In the genomic region with DNA sequence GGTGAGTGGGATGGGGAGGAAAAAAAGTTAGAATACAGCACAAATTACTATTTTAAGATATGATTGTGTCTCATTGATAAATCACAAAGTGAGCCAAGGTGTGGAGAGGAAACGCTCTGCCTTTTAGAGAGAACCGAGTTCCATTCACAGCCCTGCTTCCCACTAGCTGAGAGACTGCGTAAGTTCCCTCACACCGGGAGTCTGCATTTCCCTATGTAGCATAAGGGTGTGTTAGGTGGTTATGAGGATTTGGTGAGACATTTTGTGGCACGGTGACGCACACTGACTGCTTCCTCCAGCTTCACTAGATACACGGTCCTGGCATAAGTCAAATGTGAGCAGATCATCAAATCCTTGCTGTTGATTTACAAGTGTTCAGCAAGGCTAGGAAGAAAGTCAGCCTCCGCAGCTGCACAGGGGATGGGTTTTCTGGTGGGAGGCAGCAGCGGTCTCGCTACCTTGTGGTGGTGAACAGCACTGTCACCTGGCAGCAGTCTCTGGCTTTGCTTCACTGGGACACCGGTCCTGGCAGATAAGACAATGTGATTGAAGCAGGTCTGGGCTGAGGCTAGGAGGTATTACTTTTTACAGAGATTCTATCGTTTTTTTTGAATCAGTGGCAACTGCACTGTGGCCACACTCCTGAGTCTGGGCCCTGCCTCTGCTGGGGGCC, we compare ENCODE assay signal across 15 cellular contexts.
DNase-seq lines count a peak whose midpoint lies in the region; ATAC-seq and TF ChIP-seq lines count a peak whose summit lies in the region.
"Had no signal": no experiment of that assay in that cellular context is flagged by ENCODE, and none has a peak within 500 bp of the region (broad histone marks: within the 10 kb centered on the region; RNA-seq: fewer than 3 reads in every experiment).

No MANE protein-coding gene starts in this region.

- peak; percentile 93 for DNase-seq in DND-41
- DNase-seq in islet precursor cell, result peak; percentile 32
- no peak for DNase-seq in cerebellar nuclear complex (lab: John Stamatoyannopoulos, UW)
- no peak for DNase-seq in CD8-positive, alpha-beta memory T cell
- DNase-seq: Caco-2; CD8-positive, alpha-beta T cell; GF-D8; GM23248; H7 had no signal

- H3K4me1 Mint-ChIP-seq in CD8-positive, alpha-beta memory T cell, result no peaks in the 10 kb centered on the region
- H3K4me1 Mint-ChIP-seq: B cell, CD14-positive monocyte had no signal

- H2AFZ ChIP-seq in DND-41 (ENCODE audit: low read depth, low read length) (peak overlapping the region; percentile 18; the same call in 1 of the 2 replicates), Loucy (ENCODE audit: low read length) (no peak overlapping the region)
- H2AFZ ChIP-seq: GM23248 had no signal

- no peaks in the 10 kb centered on the region for H3K36me3 Mint-ChIP-seq in CD8-positive, alpha-beta memory T cell
- H3K36me3 Mint-ChIP-seq: CD14-positive monocyte; CD8-positive, alpha-beta T cell had no signal

- ATAC-seq in DND-41 (ENCODE audit: insufficient read depth, low read depth) (peak; percentile 84), HG03565 (IDR thresholded peaks at IDR 0.05; ENCODE audit: unreplicated experiment) (no peak), GM19351 (IDR thresholded peaks at IDR 0.05; ENCODE audit: unreplicated experiment) (no peak)
- ATAC-seq: CD8-positive, alpha-beta T cell; HepG2 had no signal

- no peak overlapping the region for H3K27ac Mint-ChIP-seq in CD8-positive, alpha-beta memory T cell
- H3K27ac Mint-ChIP-seq: B cell; CD14-positive monocyte; CD8-positive, alpha-beta T cell had no signal

- H3K79me2 ChIP-seq in DND-41 (ENCODE audit: insufficient read depth, low read length) (no peaks in the 10 kb centered on the region), Loucy (ENCODE audit: insufficient read depth, low read length) (no peaks in the 10 kb centered on the region)

- H3K4me1 ChIP-seq in DND-41 (ENCODE audit: insufficient read depth, low read length) (peaks cover 88% of the 10 kb centered on the region), Loucy (ENCODE audit: insufficient read depth, low read length, poor library complexity, severe bottlenecking) (no peaks in the 10 kb centered on the region)
- no peaks in the 10 kb centered on the region for H3K4me1 ChIP-seq in CD8-positive, alpha-beta memory T cell (ENCODE audit: insufficient read depth, low read length)
- H3K4me1 ChIP-seq: Caco-2 had no signal

- no peaks in the 10 kb centered on the region for H3K9me2 ChIP-seq in Loucy (replicated peaks; ENCODE audit: low read depth, low read length)

- H3K9me3 ChIP-seq in DND-41 (ENCODE audit: insufficient read depth, low read length, severe bottlenecking) (no peaks in the 10 kb centered on the region), Loucy (ENCODE audit: insufficient read depth, low read depth, low read length) (no peaks in the 10 kb centered on the region; the same call in 1 of the 2 replicates)
- H3K9me3 ChIP-seq in CD8-positive, alpha-beta memory T cell (ENCODE audit: low read length), result no peaks in the 10 kb centered on the region
- H3K9me3 ChIP-seq: Caco-2 had no signal

- peaks cover 0 to 2% (median 1%) of the 10 kb centered on the region in 5 donors for H3K9me3 Mint-ChIP-seq in CD8-positive, alpha-beta memory T cell
- H3K9me3 Mint-ChIP-seq: CD8-positive, alpha-beta T cell had no signal

- H3K4me2 ChIP-seq in DND-41 (ENCODE audit: insufficient read depth, low read length) (peak overlapping the region; percentile 55), Loucy (ENCODE audit: low read depth, low read length, poor library complexity, severe bottlenecking) (peak overlapping the region; percentile 22)

- H4K20me1 ChIP-seq in DND-41 (ENCODE audit: insufficient read depth, low read length), result no peaks in the 10 kb centered on the region
- no peaks in the 10 kb centered on the region for H4K20me1 ChIP-seq in Loucy (ENCODE audit: insufficient read depth, low read length, poor library complexity, severe bottlenecking)

- H3K27ac ChIP-seq in DND-41 (ENCODE audit: low read length), result peak overlapping the region; percentile 98
- H3K27ac ChIP-seq in CD8-positive, alpha-beta memory T cell (ENCODE audit: low read depth, low read length), result no peak overlapping the region
- H3K27ac ChIP-seq: GM23248 had no signal

- H3K4me3 Mint-ChIP-seq in CD8-positive, alpha-beta memory T cell, result no peak overlapping the region
- H3K4me3 Mint-ChIP-seq: B cell; CD14-positive monocyte; CD8-positive, alpha-beta T cell had no signal

- peaks cover 11 to 36% of the 10 kb centered on the region in 2 donors for H3K27me3 Mint-ChIP-seq in CD8-positive, alpha-beta memory T cell

- H3K36me3 ChIP-seq in DND-41 (ENCODE audit: insufficient read depth, low read length) (no peaks in the 10 kb centered on the region), Loucy (ENCODE audit: insufficient read depth, low read length) (no peaks in the 10 kb centered on the region)
- no peaks in the 10 kb centered on the region for H3K36me3 ChIP-seq in CD8-positive, alpha-beta memory T cell (ENCODE audit: insufficient read depth, low read length)

- CTCF ChIA-PET in CD8-positive, alpha-beta memory T cell (lab: Charles Lee), result no interaction called here

- H3K27me3 ChIP-seq in DND-41 (ENCODE audit: insufficient read depth, low read length, poor library complexity) (no peaks in the 10 kb centered on the region), Loucy (ENCODE audit: insufficient read depth, low read length, poor library complexity, severe bottlenecking) (no peaks in the 10 kb centered on the region)
- no peaks in the 10 kb centered on the region for H3K27me3 ChIP-seq in CD8-positive, alpha-beta memory T cell (ENCODE audit: insufficient read depth, low read length, poor library complexity, severe bottlenecking)

- H3K4me3 ChIP-seq in DND-41 (ENCODE audit: low read depth in 1 of 2, low read length in 2 of 2) (peak overlapping the region in 1 of 2 experiments; percentile 33; a peak in 2 of 4 replicates), Loucy (ENCODE audit: low read length, poor library complexity, severe bottlenecking) (no peak overlapping the region)
- H3K4me3 ChIP-seq in CD8-positive, alpha-beta memory T cell (ENCODE audit: low read length), result no peak overlapping the region
- H3K4me3 ChIP-seq: GM23248 had no signal

- POLR2A ChIA-PET in CD8-positive, alpha-beta memory T cell (lab: Charles Lee), result no interaction called here

- H3K9ac ChIP-seq in DND-41 (ENCODE audit: low read depth, low read length) (peak overlapping the region; percentile 59), Loucy (ENCODE audit: low read depth, low read length, poor library complexity, severe bottlenecking) (no peak overlapping the region)
- H3K9ac ChIP-seq: GM23248 had no signal

- peak; percentile 66 for TF ChIP-seq CTCF in DND-41 (IDR thresholded peaks at IDR 0.05; ENCODE audit: borderline replicate concordance, extremely low read depth, low read length, poor library complexity, severe bottlenecking)
- no peak for TF ChIP-seq CTCF in Loucy (conservative IDR thresholded peaks at IDR 0.05; ENCODE audit: low read length)

- no peaks in the 10 kb centered on the region for H3F3A ChIP-seq in Loucy (ENCODE audit: low read depth)

Comparison
In these comparisons a context has a peak if more than half of its experiments do, and no peak if none do; other contexts are left out.
1. DNase-seq: peak in DND-41 (single experiment) and islet precursor cell (single experiment); none in cerebellar nuclear complex (0 of 2) and CD8-positive, alpha-beta memory T cell (0 of 5).